In genomic region chr4:154549894-154550790, GRCh38 we compare ENCODE assay signal across 1 cellular context.
TF ChIP-seq lines count a peak whose summit lies in the region.

Gene PLRG1 (minus strand): TSS chr4:154550400. CDS start chr4:154550308, 92 bp downstream.

TF ChIP-seq in liver, 16 proteins besides CTCF, POLR2A, EP300 and RAD21 (continued from another document):
- TF ChIP-seq, protein P1, sequence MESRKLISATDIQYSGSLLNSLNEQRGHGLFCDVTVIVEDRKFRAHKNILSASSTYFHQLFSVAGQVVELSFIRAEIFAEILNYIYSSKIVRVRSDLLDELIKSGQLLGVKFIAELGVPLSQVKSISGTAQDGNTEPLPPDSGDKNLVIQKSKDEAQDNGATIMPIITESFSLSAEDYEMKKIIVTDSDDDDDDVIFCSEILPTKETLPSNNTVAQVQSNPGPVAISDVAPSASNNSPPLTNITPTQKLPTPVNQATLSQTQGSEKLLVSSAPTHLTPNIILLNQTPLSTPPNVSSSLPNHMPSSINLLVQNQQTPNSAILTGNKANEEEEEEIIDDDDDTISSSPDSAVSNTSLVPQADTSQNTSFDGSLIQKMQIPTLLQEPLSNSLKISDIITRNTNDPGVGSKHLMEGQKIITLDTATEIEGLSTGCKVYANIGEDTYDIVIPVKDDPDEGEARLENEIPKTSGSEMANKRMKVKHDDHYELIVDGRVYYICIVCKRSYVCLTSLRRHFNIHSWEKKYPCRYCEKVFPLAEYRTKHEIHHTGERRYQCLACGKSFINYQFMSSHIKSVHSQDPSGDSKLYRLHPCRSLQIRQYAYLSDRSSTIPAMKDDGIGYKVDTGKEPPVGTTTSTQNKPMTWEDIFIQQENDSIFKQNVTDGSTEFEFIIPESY (IDR thresholded peaks at IDR 0.05), result no peak
- TF ChIP-seq, protein P2, sequence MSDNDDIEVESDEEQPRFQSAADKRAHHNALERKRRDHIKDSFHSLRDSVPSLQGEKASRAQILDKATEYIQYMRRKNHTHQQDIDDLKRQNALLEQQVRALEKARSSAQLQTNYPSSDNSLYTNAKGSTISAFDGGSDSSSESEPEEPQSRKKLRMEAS (IDR thresholded peaks at IDR 0.05), result no peak
- TF ChIP-seq HNF4G (IDR thresholded peaks at IDR 0.05) (no peak), SP1 (IDR thresholded peaks at IDR 0.05) (peak; percentile 30), EGR1 (IDR thresholded peaks at IDR 0.05; ENCODE audit: low read depth in 2 of 2) (no peak), RXRA (IDR thresholded peaks at IDR 0.05) (peak in 1 of 2 donors; percentile 6)
TF ChIP-seq in liver: peak in this region for 9.
